In genomic region chr10:56679578-56679977, GRCh38 we compare ENCODE assay signal across 27 cellular contexts.
A peak's percentile ranks its signal among the peaks of the same experiment; 100 is the strongest.
DNase-seq lines count a peak whose midpoint lies in the region; ATAC-seq, FAIRE-seq and TF ChIP-seq lines count a peak whose summit lies in the region.
"Had no signal": no experiment of that assay in that cellular context is flagged by ENCODE, and none has a peak within 500 bp of the region (broad histone marks: within the 10 kb centered on the region; RNA-seq: fewer than 3 reads in every experiment).

No MANE protein-coding gene starts in this region.

- TF ChIP-seq CTCF in PC-3 (conservative IDR thresholded peaks at IDR 0.05; ENCODE audit: low read depth, low read length) (no peak), epithelial cell of esophagus (IDR thresholded peaks at IDR 0.05; ENCODE audit: insufficient read depth, low read depth, low read length, missing control alignments) (no peak)

- no peaks in the 10 kb centered on the region for H3K9me2 ChIP-seq in PC-3 (replicated peaks; ENCODE audit: low read length)

- DNase-seq in A172 (ENCODE audit: low spot score), result peak; percentile 16
- DNase-seq in PC-3, result peak; percentile 37
- peak; percentile 1 for DNase-seq in epithelial cell of esophagus (ENCODE audit: low read depth)
- DNase-seq in urothelium cell line (ENCODE audit: low spot score), result peak; percentile 1
- DNase-seq in T1000 (lab: John Stamatoyannopoulos, UW), result no peak
- DNase-seq: ACHN; BE2C; C1 segment of cervical spinal cord; CD4-positive, alpha-beta memory T cell; CD4-positive, CD25-positive, alpha-beta regulatory T cell; CD8-positive, alpha-beta memory T cell; COR-L47; DMS 273 treated with DMSO at 0.1 percent for 48 hours; DMS153; DMS53; DMS79; DND-41; EL; GF-D8 had no signal

- no peak overlapping the region for H3K4me2 ChIP-seq in PC-3 (ENCODE audit: low read length)
- H3K4me2 ChIP-seq: BLaER1 had no signal

- no peak overlapping the region for H3K9ac ChIP-seq in PC-3 (ENCODE audit: low read length)
- H3K9ac ChIP-seq: BLaER1 had no signal

- H3F3A ChIP-seq in PC-3 (ENCODE audit: low read length, unreplicated experiment), result no peaks in the 10 kb centered on the region

- H3K79me2 ChIP-seq in PC-3 (ENCODE audit: low read length), result no peaks in the 10 kb centered on the region

- ATAC-seq in PC-3, result peak; percentile 68
- no peak for ATAC-seq in HG03354 (IDR thresholded peaks at IDR 0.05; ENCODE audit: poor library complexity, severe bottlenecking, unreplicated experiment)
- no peak for ATAC-seq in HG02798 (IDR thresholded peaks at IDR 0.05; ENCODE audit: poor library complexity, unreplicated experiment)

- BruUV-seq in PC-3 (replicated peaks; lab: Mats Ljungman, UMichigan), result no TSS peak

- POLR2A ChIA-PET in PC-3 (lab: Charles Lee; ENCODE audit: unreplicated experiment), result no interaction called here

- H2AFZ ChIP-seq in PC-3 (ENCODE audit: low read length), result no peak overlapping the region

- H3K36me3 ChIP-seq in PC-3 (ENCODE audit: low read depth, low read length), result no peaks in the 10 kb centered on the region
- H3K36me3 ChIP-seq: BE2C, BLaER1 had no signal

- H3K4me1 ChIP-seq in PC-3 (ENCODE audit: insufficient read depth, low read length), result no peaks in the 10 kb centered on the region
- H3K4me1 ChIP-seq: BE2C, BLaER1 had no signal

- no peak for FAIRE-seq in urothelium cell line (lab: Jason Lieb, UNC)
- FAIRE-seq: A204.1, G401.6, GM12891, GM19239 had no signal

- no peak overlapping the region for H3K27ac ChIP-seq in PC-3 (ENCODE audit: low read length)
- H3K27ac ChIP-seq: 22Rv1, BLaER1 had no signal

- CTCF ChIA-PET in PC-3 (lab: Charles Lee), result no interaction called here

- H4K20me1 ChIP-seq in PC-3 (ENCODE audit: low read length), result no peaks in the 10 kb centered on the region
- H4K20me1 ChIP-seq: BLaER1 had no signal

- H3K4me3 ChIP-seq in PC-3 (ENCODE audit: low read length) (no peak overlapping the region), epithelial cell of esophagus (ENCODE audit: low read length) (no peak overlapping the region)
- H3K4me3 ChIP-seq: BLaER1 had no signal

- intact Hi-C loops in PC-3 (cut with micrococcal nuclease), result no loop called here

- peaks cover 13% of the 10 kb centered on the region for H3K9me3 ChIP-seq in PC-3 (ENCODE audit: low read length)
- H3K9me3 ChIP-seq: BE2C, BLaER1 had no signal

- H3K27me3 ChIP-seq in PC-3 (ENCODE audit: low read length), result no peaks in the 10 kb centered on the region
- H3K27me3 ChIP-seq: BE2C, BLaER1 had no signal
